15 cellular contexts compared by ENCODE assay signal in genomic region chr17:43385046-43385831, GRCh38. TPM values are rescaled to one million over a fixed set of nuclear protein-coding genes. Genes with fewer than 3 reads are reported as not detected.
DNase-seq lines count a peak whose midpoint lies in the region; ATAC-seq and TF ChIP-seq lines count a peak whose summit lies in the region.
"Had no signal": no experiment of that assay in that cellular context is flagged by ENCODE, and none has a peak within 500 bp of the region (broad histone marks: within the 10 kb centered on the region; RNA-seq: fewer than 3 reads in every experiment).

No MANE protein-coding gene starts in this region.

- peaks cover 22% of the 10 kb centered on the region for H3K4me1 ChIP-seq in mammary epithelial cell (ENCODE audit: insufficient read depth, low read length)

- H3K27ac ChIP-seq in mammary epithelial cell (ENCODE audit: insufficient read depth, low read depth, low read length) = no peak overlapping the region
- peak overlapping the region; percentile 43 for H3K27ac ChIP-seq in neural cell (ENCODE audit: low read length)
- H3K27ac ChIP-seq: C4-2B had no signal

- no peaks in the 10 kb centered on the region for H3K27me3 Mint-ChIP-seq in MCF 10A (ENCODE audit: insufficient read depth, unreplicated experiment)
- no peaks in the 10 kb centered on the region for H3K27me3 Mint-ChIP-seq in activated T-cell treated with anti-CD3 and anti-CD28 coated beads, Interleukin-2, amount 50 U/mL, for 72 hours (ENCODE audit: low read depth)

- H4K20me1 ChIP-seq in mammary epithelial cell (ENCODE audit: insufficient read depth, low read length) (no peaks in the 10 kb centered on the region), neural cell (ENCODE audit: insufficient read depth) (no peaks in the 10 kb centered on the region)

- intact Hi-C loops in mammary epithelial cell (cut with micrococcal nuclease) = no loop called here
- intact Hi-C loops in MCF 10A (cut with micrococcal nuclease) = no loop called here

- no peak overlapping the region for H3K27ac Mint-ChIP-seq in MCF 10A (ENCODE audit: low read depth, unreplicated experiment)
- H3K27ac Mint-ChIP-seq in activated T-cell treated with anti-CD3 and anti-CD28 coated beads, Interleukin-2, amount 50 U/mL, for 72 hours = no peak overlapping the region

- H3F3A ChIP-seq in neural cell (ENCODE audit: insufficient read depth, low read length, poor library complexity, severe bottlenecking) = peaks cover 5% of the 10 kb centered on the region

- BruUV-seq in mammary epithelial cell (replicated peaks; lab: Mats Ljungman, UMichigan) = no TSS peak
- BruUV-seq in MCF 10A (replicated peaks; lab: Mats Ljungman, UMichigan) = no TSS peak

- ATAC-seq in esophagus mucosa = peak; percentile 3
- ATAC-seq in activated T-cell treated with anti-CD3 and anti-CD28 coated beads, Interleukin-2, amount 50 U/mL, for 72 hours (replicated peaks in 1 of 2) = no peak
- ATAC-seq: HCT116 had no signal

- dilution Hi-C loops in mammary epithelial cell (cut with HindIII; ENCODE audit: low sequenced_read_pairs) = loop anchor here (5.0 kb wide), 1 partner anchor 33 kb away; no protein-coding TSS in a partner anchor

- CTCF ChIA-PET in mammary epithelial cell (lab: Charles Lee; ENCODE audit: low non-redundant PET) = no interaction called here
- CTCF ChIA-PET in MCF 10A (lab: Yijun Ruan, JAX) = interaction anchor here (0.8 kb wide), 1 partner anchor 76 kb away, joined by 3 read pairs; no protein-coding TSS in a partner anchor

- TF ChIP-seq CTCF in mammary epithelial cell (conservative IDR thresholded peaks at IDR 0.05 in 1 of 2, IDR thresholded peaks at IDR 0.05 in 1 of 2; ENCODE audit: extremely low read depth in 1 of 2, insufficient read depth in 1 of 2, low read depth in 1 of 2, low read length in 2 of 2) (no peak), MCF 10A (IDR thresholded peaks at IDR 0.05; ENCODE audit: unreplicated experiment) (no peak), neural cell (IDR thresholded peaks at IDR 0.05; ENCODE audit: poor library complexity, severe bottlenecking) (no peak)

- no peaks in the 10 kb centered on the region for H3K9me2 ChIP-seq in neural cell (ENCODE audit: insufficient read depth, low read length)

- no peaks in the 10 kb centered on the region for H3K36me3 ChIP-seq in mammary epithelial cell (ENCODE audit: insufficient read depth, low read length)
- no peaks in the 10 kb centered on the region for H3K36me3 ChIP-seq in neural cell (ENCODE audit: insufficient read depth, low read length)

- 22% methylated on average over 3 of the region's 5 CpGs for WGBS in mammary epithelial cell (ENCODE audit: low coverage, missing lambda C conversion rate)

- H2AFZ ChIP-seq in mammary epithelial cell (ENCODE audit: low read depth, low read length) (peak overlapping the region; percentile 18), neural cell (ENCODE audit: low read depth, low read length) (no peak overlapping the region)

- DNase-seq in mammary epithelial cell (no peak), MCF 10A (ENCODE audit: unreplicated experiment) (no peak), HK-2 (ENCODE audit: unreplicated experiment) (no peak), ureter (ENCODE audit: low spot score) (no peak), HCEC 1CT (no peak)
- DNase-seq in activated T-cell treated with anti-CD3 and anti-CD28 coated beads, Interleukin-2, amount 50 U/mL, for 72 hours = no peak
- DNase-seq: COR-L47, IMR-90, NCI-H1417 treated with DMSO at 0.1 percent for 48 hours, NCI-H2029 treated with DMSO at 0.1 percent for 48 hours, NCI-H510A treated with DMSO at 0.1 percent for 48 hours had no signal

- H3K79me2 ChIP-seq in mammary epithelial cell (ENCODE audit: insufficient read depth, low read length) (no peaks in the 10 kb centered on the region), neural cell (replicated peaks; ENCODE audit: insufficient read depth, low read length) (no peaks in the 10 kb centered on the region)

- peaks cover 18% of the 10 kb centered on the region for H3K4me1 Mint-ChIP-seq in MCF 10A (ENCODE audit: insufficient read depth, unreplicated experiment)
- peaks cover 25% of the 10 kb centered on the region for H3K4me1 Mint-ChIP-seq in activated T-cell treated with anti-CD3 and anti-CD28 coated beads, Interleukin-2, amount 50 U/mL, for 72 hours (ENCODE audit: low read depth)

- POLR2A ChIA-PET in MCF 10A (lab: Yijun Ruan, JAX) = interaction anchor here (0.7 to 6.5 kb wide), 8 partner anchors 15 to 99 kb away, joined by 3 to 350 read pairs (median 8); partner anchors contain the start of genes ARL4D and DHX8

- H3K4me3 ChIP-seq in mammary epithelial cell (replicated peaks in 1 of 3; ENCODE audit: insufficient read depth in 1 of 3, low read depth in 2 of 3, low read length in 3 of 3) (no peak overlapping the region), neural cell (ENCODE audit: low read length) (no peak overlapping the region)

- in situ Hi-C loops in mammary epithelial cell (cut with MboI; ENCODE audit: low sequenced_read_pairs in 2 of 2) = loop anchor here in 1 of 2 donors (5.0 kb wide), 1 partner anchor 97 kb away; the partner anchor contains the start of gene DHX8

- H3K27me3 ChIP-seq in mammary epithelial cell (ENCODE audit: insufficient read depth, low read length) (no peaks in the 10 kb centered on the region), neural cell (ENCODE audit: insufficient read depth, low read depth, low read length) (no peaks in the 10 kb centered on the region)

- peaks cover 9% of the 10 kb centered on the region for H3K9me3 ChIP-seq in mammary epithelial cell (replicated peaks; ENCODE audit: insufficient read depth, low read length)
- H3K9me3 ChIP-seq in neural cell (ENCODE audit: low read length) = no peaks in the 10 kb centered on the region

- no peak for TF ChIP-seq EP300 in neural cell (conservative IDR thresholded peaks at IDR 0.05; ENCODE audit: poor library complexity, severe bottlenecking)

- H3K9ac ChIP-seq in mammary epithelial cell (ENCODE audit: insufficient read depth, low read length) = no peak overlapping the region
- no peak overlapping the region for H3K9ac ChIP-seq in neural cell (ENCODE audit: low read length)

- H3K4me2 ChIP-seq in mammary epithelial cell (ENCODE audit: insufficient read depth, low read depth, low read length) (peak overlapping the region; percentile 34), neural cell (ENCODE audit: low read length) (peak overlapping the region; percentile 3)

- H3K36me3 Mint-ChIP-seq in MCF 10A (ENCODE audit: insufficient read depth, unreplicated experiment) = no peaks in the 10 kb centered on the region
- H3K36me3 Mint-ChIP-seq in activated T-cell treated with anti-CD3 and anti-CD28 coated beads, Interleukin-2, amount 50 U/mL, for 72 hours (ENCODE audit: insufficient read depth in 2 of 2) = peaks cover 5% of the 10 kb centered on the region in 2 donors

- no peaks in the 10 kb centered on the region for H3K9me3 Mint-ChIP-seq in MCF 10A (ENCODE audit: unreplicated experiment)
- peaks cover 2 to 6% of the 10 kb centered on the region in 2 donors for H3K9me3 Mint-ChIP-seq in activated T-cell treated with anti-CD3 and anti-CD28 coated beads, Interleukin-2, amount 50 U/mL, for 72 hours

- TF ChIP-seq RAD21 in neural cell (conservative IDR thresholded peaks at IDR 0.05) = no peak

- H3K4me3 Mint-ChIP-seq in MCF 10A (ENCODE audit: unreplicated experiment) = no peak overlapping the region
- H3K4me3 Mint-ChIP-seq in activated T-cell treated with anti-CD3 and anti-CD28 coated beads, Interleukin-2, amount 50 U/mL, for 72 hours = no peak overlapping the region

TF ChIP-seq in neural cell, 6 proteins besides CTCF, POLR2A, EP300 and RAD21:
- TF ChIP-seq POLR2AphosphoS5 (IDR thresholded peaks at IDR 0.05) (no peak), MXI1 (conservative IDR thresholded peaks at IDR 0.05; ENCODE audit: poor library complexity, severe bottlenecking) (no peak), SMC3 (conservative IDR thresholded peaks at IDR 0.05; ENCODE audit: poor library complexity) (no peak), REST (IDR thresholded peaks at IDR 0.05; ENCODE audit: borderline replicate concordance) (peak; percentile 45), TAF1 (IDR thresholded peaks at IDR 0.05; ENCODE audit: low read depth) (no peak)

RNA-seq across cellular contexts. Expression of gene ARL4D, which starts 13.6 kb away (rescaled TPM):
- total RNA-seq in mammary epithelial cell = 100 to 1,000 TPM in 1 of 2 donors, 10 to 100 TPM in 1; 59.1 to 112 TPM
- polyA plus RNA-seq in mammary epithelial cell = 43.2 TPM
- polyA minus RNA-seq in mammary epithelial cell = 43.4 TPM
- total RNA-seq in MCF 10A (2022) = 33.5 and 38.8 TPM in 2 replicates
- total RNA-seq in esophagus mucosa = 123 TPM
- 10.6 and 17.0 TPM in 2 replicates for polyA plus RNA-seq in neural cell
- polyA minus RNA-seq in neural cell = 12.4 and 15.5 TPM in 2 replicates
- total RNA-seq in ureter = 34.3 TPM
- total RNA-seq in activated T-cell treated with anti-CD3 and anti-CD28 coated beads, Interleukin-2, amount 50 U/mL, for 72 hours = 1 to 10 TPM; 3.2 to 3.6 TPM
